8 cellular contexts compared by ENCODE assay signal in the genomic region with DNA sequence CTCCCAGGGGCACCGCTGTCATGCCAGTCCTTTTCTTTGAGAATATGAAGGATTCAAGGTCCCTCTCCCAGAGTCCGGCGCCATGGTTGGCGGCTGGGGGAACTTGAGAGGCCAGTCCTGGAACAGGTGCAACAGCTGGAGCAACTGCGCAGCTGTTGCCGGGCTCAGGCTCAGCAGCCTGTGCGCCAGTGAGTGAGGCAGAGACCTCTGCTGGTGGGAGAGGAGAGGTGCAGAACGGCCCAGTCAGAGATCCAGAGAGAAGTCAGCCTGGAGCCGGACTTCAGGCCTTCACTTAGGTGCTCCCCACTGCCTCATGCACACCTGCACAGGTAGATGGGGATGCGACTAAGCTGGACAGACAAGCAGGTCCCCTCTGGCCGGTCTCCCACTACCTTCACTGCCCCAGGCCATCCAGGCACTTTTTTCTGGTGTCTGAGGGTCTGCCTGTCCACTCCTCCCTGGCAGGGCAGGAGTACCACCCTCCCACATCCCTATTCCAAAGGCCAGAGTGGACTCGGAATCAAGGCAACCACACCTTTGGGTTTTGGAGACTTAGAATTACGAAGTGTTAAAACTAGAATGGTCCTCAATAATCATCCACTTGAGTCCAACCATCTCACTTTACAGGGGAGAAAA. TPM values are rescaled to one million over a fixed set of nuclear protein-coding genes. Genes with fewer than 3 reads are reported as not detected.
A peak's percentile ranks its signal among the peaks of the same experiment; 100 is the strongest.
DNase-seq lines count a peak whose midpoint lies in the region; TF ChIP-seq lines count a peak whose summit lies in the region.

No MANE protein-coding gene starts in this region.

- in situ Hi-C loops in HAP-1 (cut with MboI; ENCODE audit: low sequenced_read_pairs) (no loop called here), astrocyte of the cerebellum (cut with HindIII; ENCODE audit: low sequenced_read_pairs) (loop anchor here (5.0 kb wide), 1 partner anchor 109 kb away; no protein-coding TSS in a partner anchor)

- no peaks in the 10 kb centered on the region for H3K9me3 ChIP-seq in HAP-1
- H3K9me3 ChIP-seq in hepatocyte (ENCODE audit: low read depth), result no peaks in the 10 kb centered on the region

- peak; percentile 71 for DNase-seq in ELR (ENCODE audit: low read depth)
- peak; percentile 57 to 76 for DNase-seq in HAP-1 (ENCODE audit: low spot score in 2 of 2)
- peak; percentile 76 for DNase-seq in NCI-H146 (lab: John Stamatoyannopoulos, UW)
- peak in 4 of 5 experiments; percentile 11 to 64 (median 32) for DNase-seq in T-helper 2 cell
- DNase-seq in astrocyte of the cerebellum (ENCODE audit: low read depth), result peak; percentile 39
- peak; percentile 91 for DNase-seq in hepatocyte (ENCODE audit: low spot score)
- DNase-seq in skeletal muscle cell (ENCODE audit: low read depth), result peak; percentile 49
- DNase-seq in NCI-H1048 (lab: John Stamatoyannopoulos, UW), result no peak

- WGBS in hepatocyte (ENCODE audit: low lambda C conversion rate, missing lambda C conversion rate), result 19% methylated on average over 13 of the region's 13 CpGs

- H4K20me1 ChIP-seq in hepatocyte (ENCODE audit: insufficient read depth, poor library complexity, severe bottlenecking), result no peaks in the 10 kb centered on the region

- no peaks in the 10 kb centered on the region for H3K9me2 ChIP-seq in hepatocyte (replicated peaks; ENCODE audit: insufficient read depth)

- H3K4me1 ChIP-seq in HAP-1 (no peaks in the 10 kb centered on the region), hepatocyte (ENCODE audit: insufficient read depth) (peaks cover 10% of the 10 kb centered on the region)

- H3K4me2 ChIP-seq in hepatocyte, result no peak overlapping the region

- peak; percentile 96 for TF ChIP-seq CTCF in astrocyte of the cerebellum (IDR thresholded peaks at IDR 0.05; ENCODE audit: low read depth, low read length, missing control alignments)
- peak; percentile 92 for TF ChIP-seq CTCF in hepatocyte (IDR thresholded peaks at IDR 0.05; ENCODE audit: poor library complexity)

- H3K27ac ChIP-seq in hepatocyte, result no peak overlapping the region

- H3K36me3 ChIP-seq in HAP-1 (replicated peaks) (no peaks in the 10 kb centered on the region), hepatocyte (replicated peaks; ENCODE audit: insufficient read depth, low read depth) (no peaks in the 10 kb centered on the region)

- no peak overlapping the region for H3K4me3 ChIP-seq in HAP-1
- H3K4me3 ChIP-seq in astrocyte of the cerebellum (ENCODE audit: low read depth, low read length), result no peak overlapping the region
- no peak overlapping the region for H3K4me3 ChIP-seq in hepatocyte
- no peak overlapping the region for H3K4me3 ChIP-seq in skeletal muscle cell (ENCODE audit: low read depth, low read length)

- H2AFZ ChIP-seq in hepatocyte, result no peak overlapping the region

- H3K79me2 ChIP-seq in hepatocyte, result no peaks in the 10 kb centered on the region

- H3K27me3 ChIP-seq in HAP-1 (ENCODE audit: low read depth) (peaks cover 26% of the 10 kb centered on the region), hepatocyte (peaks cover 32% of the 10 kb centered on the region)

RNA-seq across cellular contexts. Expression of gene CHRDL2, which starts 4.6 kb away (rescaled TPM):
- 0.44 and 0.83 TPM in 2 replicates for total RNA-seq in hepatocyte
- polyA plus RNA-seq in hepatocyte, result 4.7 and 9.2 TPM in 2 replicates

RNA-seq across cellular contexts. Expression of gene RNF169, which starts 22.0 kb away (rescaled TPM):
- total RNA-seq in hepatocyte, result 18.8 and 20.4 TPM in 2 replicates
- polyA plus RNA-seq in hepatocyte, result 2.0 and 2.4 TPM in 2 replicates
